In the genomic region with DNA sequence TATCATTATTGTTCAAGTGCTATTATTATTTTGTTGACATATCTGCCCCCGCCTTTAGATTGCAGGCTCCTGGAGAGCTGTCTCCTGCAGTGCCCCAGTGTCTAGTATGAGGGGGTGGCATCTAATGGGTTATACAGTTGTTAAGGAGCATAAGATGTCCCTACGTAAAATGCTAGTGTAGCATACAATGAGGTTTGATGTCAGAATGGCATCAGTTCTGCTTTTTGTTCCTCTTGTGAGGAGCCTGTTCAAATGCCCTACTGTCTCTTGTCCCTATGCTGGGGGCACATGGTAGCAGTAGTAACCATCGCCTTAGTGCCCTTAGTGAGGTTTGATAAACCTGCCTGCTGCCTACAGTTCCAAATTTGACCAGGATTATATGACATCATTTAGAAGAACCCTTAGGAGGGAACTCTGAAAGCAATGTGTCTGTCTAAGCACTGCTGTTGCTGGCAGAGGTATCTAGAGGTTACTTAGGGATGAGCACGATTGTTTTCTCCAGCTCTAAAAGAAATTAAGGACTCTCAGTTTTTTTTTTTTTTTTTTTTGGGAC, we compare ENCODE assay signal across 9 cellular contexts. TPM values are rescaled to one million over a fixed set of nuclear protein-coding genes. Genes with fewer than 3 reads are reported as not detected.
A peak's percentile ranks its signal among the peaks of the same experiment; 100 is the strongest.
DNase-seq lines count a peak whose midpoint lies in the region; ATAC-seq and TF ChIP-seq lines count a peak whose summit lies in the region.
"Had no signal": no experiment of that assay in that cellular context is flagged by ENCODE, and none has a peak within 500 bp of the region (broad histone marks: within the 10 kb centered on the region; RNA-seq: fewer than 3 reads in every experiment).

No MANE protein-coding gene starts in this region.

- peaks cover 22 to 45% (median 33%) of the 10 kb centered on the region in 4 donors for H3K4me1 Mint-ChIP-seq in CD4-positive, alpha-beta memory T cell
- peaks cover 22% of the 10 kb centered on the region for H3K4me1 Mint-ChIP-seq in T-helper 17 cell

- no peak for TF ChIP-seq POLR2A in thyroid gland (IDR thresholded peaks at IDR 0.05)

- peak overlapping the region; percentile 47 for H3K27ac ChIP-seq in CD4-positive, alpha-beta memory T cell (ENCODE audit: low read depth, low read length)
- no peak overlapping the region for H3K27ac ChIP-seq in thyroid gland

- peak; percentile 46 for ATAC-seq in GM19023 (IDR thresholded peaks at IDR 0.05; ENCODE audit: unreplicated experiment)
- ATAC-seq in HG03025 (IDR thresholded peaks at IDR 0.05; ENCODE audit: low FRiP score, unreplicated experiment), result peak; percentile 54
- peak; percentile 44 for ATAC-seq in T-helper 17 cell

- H3K27me3 ChIP-seq in CD4-positive, alpha-beta memory T cell (ENCODE audit: insufficient read depth, low read length), result no peaks in the 10 kb centered on the region
- no peaks in the 10 kb centered on the region for H3K27me3 ChIP-seq in thyroid gland

- peak overlapping the region; percentile 30 to 94 (median 89) for H3K27ac Mint-ChIP-seq in CD4-positive, alpha-beta memory T cell
- H3K27ac Mint-ChIP-seq in T-helper 17 cell, result peak overlapping the region; percentile 98

- CTCF ChIA-PET in CD4-positive, alpha-beta memory T cell (lab: Charles Lee; ENCODE audit: partially characterized antibody), result interaction anchor here (0.6 to 15.5 kb wide), 2 partner anchors 58 to 91 kb away, joined by 3 to 242 read pairs; no protein-coding TSS in a partner anchor

- no peaks in the 10 kb centered on the region for H3K9me3 Mint-ChIP-seq in CD4-positive, alpha-beta memory T cell

- POLR2A ChIA-PET in CD4-positive, alpha-beta memory T cell (lab: Charles Lee; ENCODE audit: partially characterized antibody), result interaction anchor here (0.6 to 2.0 kb wide), 3 partner anchors 9 to 196 kb away, joined by 3 to 11 read pairs (median 3); a partner anchor contains a TSS

- H3K9me3 ChIP-seq in CD4-positive, alpha-beta memory T cell (ENCODE audit: control insufficient read depth in 1 of 2, low read length in 2 of 2), result no peaks in the 10 kb centered on the region
- H3K9me3 ChIP-seq in T-helper 17 cell (ENCODE audit: control insufficient read depth, low read length, poor library complexity, severe bottlenecking) (no peaks in the 10 kb centered on the region), thyroid gland (no peaks in the 10 kb centered on the region)

- H3K36me3 ChIP-seq in CD4-positive, alpha-beta memory T cell (ENCODE audit: insufficient read depth, low read length), result no peaks in the 10 kb centered on the region
- H3K36me3 ChIP-seq in thyroid gland, result no peaks in the 10 kb centered on the region

- no peak for DNase-seq in CD4-positive, alpha-beta memory T cell
- DNase-seq in T-helper 17 cell (no peak), SIG-M5 treated with dmso at 0.1 percent for 504 hours (lab: John Stamatoyannopoulos, UW; ENCODE audit: unreplicated experiment) (no peak), thyroid gland (no peak), NCI-H1417 treated with DMSO at 0.1 percent for 48 hours (lab: John Stamatoyannopoulos, UW) (no peak), NCI-H187 (lab: John Stamatoyannopoulos, UW) (no peak)
- DNase-seq: foreskin melanocyte had no signal

- no peaks in the 10 kb centered on the region for H3K27me3 Mint-ChIP-seq in CD4-positive, alpha-beta memory T cell
- H3K27me3 Mint-ChIP-seq in T-helper 17 cell, result no peaks in the 10 kb centered on the region

- 77 to 88% methylated on average over 4 of the region's 4 CpGs for WGBS in thyroid gland, 2 donors

- no peak overlapping the region for H3K4me3 ChIP-seq in CD4-positive, alpha-beta memory T cell (ENCODE audit: low read length in 2 of 2)
- H3K4me3 ChIP-seq in thyroid gland (replicated peaks in 1 of 3), result no peak overlapping the region

- intact Hi-C loops in CD4-positive, alpha-beta memory T cell (cut with micrococcal nuclease), result no loop called here
- intact Hi-C loops in thyroid gland (cut with DNase I), result no loop called here

- H3K36me3 Mint-ChIP-seq in CD4-positive, alpha-beta memory T cell, result no peaks in the 10 kb centered on the region
- no peaks in the 10 kb centered on the region for H3K36me3 Mint-ChIP-seq in T-helper 17 cell (ENCODE audit: low read depth)

- no peak for TF ChIP-seq CTCF in thyroid gland (IDR thresholded peaks at IDR 0.05)

- H3K4me3 Mint-ChIP-seq in CD4-positive, alpha-beta memory T cell, result peak overlapping the region in 7 of 8 donors; percentile 44 to 84 (median 65)
- peak overlapping the region; percentile 73 for H3K4me3 Mint-ChIP-seq in T-helper 17 cell

- H3K4me1 ChIP-seq in CD4-positive, alpha-beta memory T cell (ENCODE audit: insufficient read depth, low read length), result peaks cover 47% of the 10 kb centered on the region
- peaks cover 0 to under 1% of the 10 kb centered on the region in 2 donors for H3K4me1 ChIP-seq in thyroid gland

RNA-seq across cellular contexts. Expression of a gene that starts 9.7 kb away (rescaled TPM):
- 10 to 100 TPM; 17.8 to 22.3 TPM for total RNA-seq in CD4-positive, alpha-beta memory T cell
- polyA plus RNA-seq in CD4-positive, alpha-beta memory T cell, result 10 to 100 TPM; 30.6 to 66.4 TPM
- 10 to 100 TPM; 50.8 to 79.2 TPM for total RNA-seq in T-helper 17 cell
- total RNA-seq in thyroid gland, result 10 to 100 TPM; 39.9 to 64.4 (median 50.5) TPM

RNA-seq across cellular contexts. Expression of a gene that starts 46.2 kb away (rescaled TPM):
- total RNA-seq in CD4-positive, alpha-beta memory T cell, result 10 to 100 TPM; 34.6 to 37.8 TPM
- polyA plus RNA-seq in CD4-positive, alpha-beta memory T cell, result 10 to 100 TPM; 22.8 to 28.3 TPM
- total RNA-seq in T-helper 17 cell (10 to 100 TPM; 25.6 to 36.9 TPM), thyroid gland (10 to 100 TPM; 16.5 to 19.0 (median 18.2) TPM)
